ENCODE assay signal across 17 cellular contexts in genomic region chr5:80269991-80270438, GRCh38. TPM values are rescaled to one million over a fixed set of nuclear protein-coding genes. Genes with fewer than 3 reads are reported as not detected.
DNase-seq lines count a peak whose midpoint lies in the region; ATAC-seq and TF ChIP-seq lines count a peak whose summit lies in the region.
"Had no signal": no experiment of that assay in that cellular context is flagged by ENCODE, and none has a peak within 500 bp of the region (broad histone marks: within the 10 kb centered on the region; RNA-seq: fewer than 3 reads in every experiment).

No MANE protein-coding gene starts in this region.

- intact Hi-C loops in activated T-helper 1 cell treated with anti-CD3 and anti-CD28 coated beads, Interleukin-12 subunit alpha, Interleukin-12 subunit beta, Interleukin-2, Interleukin-4 antibody, amounts not matched to agents 30 ng/mL and 10 ng/mL and 1 ng/mL, durations not matched to agents 14 hours and 24 hours and 36 hours (cut with micrococcal nuclease) = loop anchor here (1.0 to 2.0 kb wide), 2 partner anchors 13 to 24 kb away; partner anchors contain the start of gene SERINC5

- no peaks in the 10 kb centered on the region for H3K27me3 Mint-ChIP-seq in T-cell
- H3K27me3 Mint-ChIP-seq in activated T-helper 1 cell treated with anti-CD3 and anti-CD28 coated beads, Interleukin-12 subunit alpha, Interleukin-12 subunit beta, Interleukin-2, Interleukin-4 antibody, amounts not matched to agents 30 ng/mL and 10 ng/mL and 1 ng/mL, durations not matched to agents 14 hours and 24 hours and 36 hours (ENCODE audit: insufficient read depth) = no peaks in the 10 kb centered on the region
- peaks cover 3% of the 10 kb centered on the region for H3K27me3 Mint-ChIP-seq in nephron progenitor cell (ENCODE audit: low read depth, poor library complexity)

- H3K4me2 ChIP-seq in mesenchymal stem cell (ENCODE audit: low read length, poor library complexity, severe bottlenecking) = no peak overlapping the region

- H3K4me1 Mint-ChIP-seq in T-cell = peaks cover 46 to 49% (median 47%) of the 10 kb centered on the region in 3 donors
- peaks cover 32% of the 10 kb centered on the region for H3K4me1 Mint-ChIP-seq in activated T-helper 1 cell treated with anti-CD3 and anti-CD28 coated beads, Interleukin-12 subunit alpha, Interleukin-12 subunit beta, Interleukin-2, Interleukin-4 antibody, amounts not matched to agents 30 ng/mL and 10 ng/mL and 1 ng/mL, durations not matched to agents 14 hours and 24 hours and 36 hours (ENCODE audit: low read depth)
- H3K4me1 Mint-ChIP-seq in nephron progenitor cell = peaks cover 13% of the 10 kb centered on the region

- no peak overlapping the region for H3K14ac ChIP-seq in mesenchymal stem cell (ENCODE audit: low read length in 2 of 2)

- no peak overlapping the region for H4K91ac ChIP-seq in mesenchymal stem cell (ENCODE audit: low read length)

- no peak overlapping the region for H2BK15ac ChIP-seq in mesenchymal stem cell (ENCODE audit: low read depth, poor library complexity, severe bottlenecking)

- no peak overlapping the region for H3K23ac ChIP-seq in mesenchymal stem cell (ENCODE audit: low read length in 2 of 2)

- H2BK5ac ChIP-seq in mesenchymal stem cell (ENCODE audit: low read depth, low read length, poor library complexity, severe bottlenecking) = no peak overlapping the region

- H3K9me3 ChIP-seq in mesenchymal stem cell (ENCODE audit: control insufficient read depth, low read length) = no peaks in the 10 kb centered on the region
- H3K9me3 ChIP-seq: body of pancreas, uterus had no signal

- peak; percentile 29 to 32 for DNase-seq in activated CD4-positive, alpha-beta T cell treated with anti-CD3 and anti-CD28 coated beads for 4 hours
- DNase-seq in activated CD4-positive, alpha-beta T cell treated with anti-CD3 and anti-CD28 coated beads for 1 hour = no peak
- peak in 22 of 34 experiments; percentile 20 to 56 (median 40) for DNase-seq in T-cell
- DNase-seq in activated T-helper 1 cell treated with anti-CD3 and anti-CD28 coated beads, Interleukin-12 subunit alpha, Interleukin-12 subunit beta, Interleukin-2, Interleukin-4 antibody, amounts not matched to agents 30 ng/mL and 10 ng/mL and 1 ng/mL, durations not matched to agents 14 hours and 24 hours and 36 hours (ENCODE audit: low spot score) = no peak
- no peak for DNase-seq in nephron progenitor cell
- DNase-seq in mesenchymal stem cell = no peak
- DNase-seq in NCI-H1436 treated with DMSO at 0.1 percent for 48 hours (lab: John Stamatoyannopoulos, UW) = no peak
- DNase-seq: 8988T; body of pancreas; left ventricle myocardium superior; NCI-H2171; SHP77 treated with DMSO at 0.1 percent for 48 hours; stimulated activated CD4-positive, alpha-beta T cell treated with anti-CD3 and anti-CD28 coated beads, Interleukin-1b, Interleukin-23, amount 100 ng/mL, for 48 hours; uterus had no signal

- H3K18ac ChIP-seq in mesenchymal stem cell (ENCODE audit: low read depth in 1 of 2, low read length in 2 of 2) = no peak overlapping the region

- H3K9me3 Mint-ChIP-seq in T-cell (no peaks in the 10 kb centered on the region), nephron progenitor cell (no peaks in the 10 kb centered on the region)
- no peaks in the 10 kb centered on the region for H3K9me3 Mint-ChIP-seq in activated T-helper 1 cell treated with anti-CD3 and anti-CD28 coated beads, Interleukin-12 subunit alpha, Interleukin-12 subunit beta, Interleukin-2, Interleukin-4 antibody, amounts not matched to agents 30 ng/mL and 10 ng/mL and 1 ng/mL, durations not matched to agents 14 hours and 24 hours and 36 hours
- H3K9me3 Mint-ChIP-seq: natural killer cell treated with Interleukin-12 subunit alpha and Interleukin-12 subunit beta and Interleukin-15 and Interleukin-18, amount 100 ng/mL, for 72 hours had no signal

- no peak overlapping the region for H3K4me3 ChIP-seq in mesenchymal stem cell (ENCODE audit: insufficient read depth in 1 of 2, low read depth in 1 of 2, low read length in 2 of 2)
- H3K4me3 ChIP-seq: body of pancreas, uterus had no signal

- ATAC-seq in T-cell (replicated peaks in 1 of 4) = peak; percentile 82 to 89 (median 86)
- ATAC-seq in GM21529 (IDR thresholded peaks at IDR 0.05; ENCODE audit: unreplicated experiment) = no peak
- ATAC-seq: body of pancreas; left ventricle myocardium superior; natural killer cell treated with Interleukin-12 subunit alpha and Interleukin-12 subunit beta and Interleukin-15 and Interleukin-18, amount 100 ng/mL, for 72 hours had no signal

- no peak for TF ChIP-seq CTCF in nephron progenitor cell (IDR thresholded peaks at IDR 0.05)

- H2BK12ac ChIP-seq in mesenchymal stem cell (ENCODE audit: low read length in 2 of 2) = peak overlapping the region in 1 of 2 experiments; percentile 23

- no peak overlapping the region for H3K9ac ChIP-seq in mesenchymal stem cell (ENCODE audit: low read length)

- H3K36me3 ChIP-seq in mesenchymal stem cell (ENCODE audit: control insufficient read depth in 1 of 2, insufficient read depth in 2 of 2, low read depth in 1 of 2, low read length in 2 of 2) = no peaks in the 10 kb centered on the region
- H3K36me3 ChIP-seq: uterus had no signal

- POLR2A ChIA-PET in T-cell (lab: Charles Lee) = interaction anchor here (0.6 to 0.7 kb wide), 3 partner anchors 37 to 424 kb away, joined by 4 to 6 read pairs (median 5); no protein-coding TSS in a partner anchor

- H3K36me3 Mint-ChIP-seq in T-cell = no peaks in the 10 kb centered on the region
- peaks cover 1% of the 10 kb centered on the region for H3K36me3 Mint-ChIP-seq in activated T-helper 1 cell treated with anti-CD3 and anti-CD28 coated beads, Interleukin-12 subunit alpha, Interleukin-12 subunit beta, Interleukin-2, Interleukin-4 antibody, amounts not matched to agents 30 ng/mL and 10 ng/mL and 1 ng/mL, durations not matched to agents 14 hours and 24 hours and 36 hours (ENCODE audit: low read depth)
- H3K36me3 Mint-ChIP-seq in nephron progenitor cell (ENCODE audit: low read depth) = no peaks in the 10 kb centered on the region
- H3K36me3 Mint-ChIP-seq: natural killer cell treated with Interleukin-12 subunit alpha and Interleukin-12 subunit beta and Interleukin-15 and Interleukin-18, amount 100 ng/mL, for 72 hours had no signal

- H3K4me1 ChIP-seq in mesenchymal stem cell (ENCODE audit: control insufficient read depth, insufficient read depth, low read depth, low read length) = no peaks in the 10 kb centered on the region
- H3K4me1 ChIP-seq: uterus had no signal

- no peak overlapping the region for H3K27ac ChIP-seq in mesenchymal stem cell (ENCODE audit: low read length, poor library complexity, severe bottlenecking)
- H3K27ac ChIP-seq: body of pancreas, uterus had no signal

- 97% methylated on average over 7 of the region's 8 CpGs for WGBS in mesenchymal stem cell

- H3K4me3 Mint-ChIP-seq in T-cell = peak overlapping the region; percentile 50 to 60 (median 51)
- H3K4me3 Mint-ChIP-seq in activated T-helper 1 cell treated with anti-CD3 and anti-CD28 coated beads, Interleukin-12 subunit alpha, Interleukin-12 subunit beta, Interleukin-2, Interleukin-4 antibody, amounts not matched to agents 30 ng/mL and 10 ng/mL and 1 ng/mL, durations not matched to agents 14 hours and 24 hours and 36 hours = peak overlapping the region; percentile 40
- no peak overlapping the region for H3K4me3 Mint-ChIP-seq in nephron progenitor cell
- H3K4me3 Mint-ChIP-seq: natural killer cell treated with Interleukin-12 subunit alpha and Interleukin-12 subunit beta and Interleukin-15 and Interleukin-18, amount 100 ng/mL, for 72 hours had no signal

- H4K8ac ChIP-seq in mesenchymal stem cell (ENCODE audit: low read length) = no peak overlapping the region

- H3K27me3 ChIP-seq in mesenchymal stem cell (ENCODE audit: control insufficient read depth in 1 of 2, insufficient read depth in 1 of 2, low read length in 2 of 2) = no peaks in the 10 kb centered on the region
- H3K27me3 ChIP-seq: body of pancreas, uterus had no signal

- H2BK120ac ChIP-seq in mesenchymal stem cell (ENCODE audit: low read depth, low read length) = no peak overlapping the region

- no peak overlapping the region for H2AFZ ChIP-seq in mesenchymal stem cell (ENCODE audit: low read depth, low read length)

- no peak overlapping the region for H3K4ac ChIP-seq in mesenchymal stem cell (ENCODE audit: low read depth in 1 of 2, low read length in 2 of 2)

- no peak overlapping the region for H2AK5ac ChIP-seq in mesenchymal stem cell (ENCODE audit: low read length, severe bottlenecking)

- H3K27ac Mint-ChIP-seq in T-cell (peak overlapping the region; percentile 97 to 99), nephron progenitor cell (peak overlapping the region; percentile 21)
- H3K27ac Mint-ChIP-seq in activated T-helper 1 cell treated with anti-CD3 and anti-CD28 coated beads, Interleukin-12 subunit alpha, Interleukin-12 subunit beta, Interleukin-2, Interleukin-4 antibody, amounts not matched to agents 30 ng/mL and 10 ng/mL and 1 ng/mL, durations not matched to agents 14 hours and 24 hours and 36 hours = peak overlapping the region; percentile 96
- H3K27ac Mint-ChIP-seq: natural killer cell treated with Interleukin-12 subunit alpha and Interleukin-12 subunit beta and Interleukin-15 and Interleukin-18, amount 100 ng/mL, for 72 hours had no signal

- H3K79me1 ChIP-seq in mesenchymal stem cell (replicated peaks; ENCODE audit: low read length, poor library complexity, severe bottlenecking) = no peaks in the 10 kb centered on the region

- CTCF ChIA-PET in T-cell (lab: Charles Lee) = interaction anchor here (0.6 to 1.0 kb wide), 4 partner anchors 11 to 178 kb away, joined by 3 to 5 read pairs (median 4); partner anchors contain the start of gene SERINC5 (in 1 of the 2)

RNA-seq across cellular contexts. Expression of gene SERINC5, which starts 14.2 kb away (rescaled TPM):
- 100 to 1,000 TPM; 109 to 170 (median 112) TPM for total RNA-seq in T-cell
- 21.2 and 22.8 TPM in 2 replicates for total RNA-seq in activated T-helper 1 cell treated with anti-CD3 and anti-CD28 coated beads, Interleukin-12 subunit alpha, Interleukin-12 subunit beta, Interleukin-2, Interleukin-4 antibody, amounts not matched to agents 30 ng/mL and 10 ng/mL and 1 ng/mL, durations not matched to agents 14 hours and 24 hours and 36 hours
- polyA plus RNA-seq in mesenchymal stem cell (2013, experiment 1 of 2) = 6.8 TPM
- polyA plus RNA-seq in mesenchymal stem cell (2013, experiment 2 of 2) = 7.0 TPM

RNA-seq across cellular contexts. Expression of gene SPZ1, which starts 49.8 kb away (rescaled TPM):
- total RNA-seq in T-cell = not detected
- not detected in 2 replicates for total RNA-seq in activated T-helper 1 cell treated with anti-CD3 and anti-CD28 coated beads, Interleukin-12 subunit alpha, Interleukin-12 subunit beta, Interleukin-2, Interleukin-4 antibody, amounts not matched to agents 30 ng/mL and 10 ng/mL and 1 ng/mL, durations not matched to agents 14 hours and 24 hours and 36 hours
- not detected for polyA plus RNA-seq in mesenchymal stem cell (2013, experiment 1 of 2)
- not detected for polyA plus RNA-seq in mesenchymal stem cell (2013, experiment 2 of 2)
- total RNA-seq: body of pancreas; left ventricle myocardium superior; natural killer cell treated with Interleukin-12 subunit alpha and Interleukin-12 subunit beta and Interleukin-15 and Interleukin-18, amount 100 ng/mL, for 72 hours; renal cortical epithelial cell; uterus had no signal

Comparison
In these comparisons a context has a peak if more than half of its experiments do, and no peak if none do; other contexts are left out.
1. DNase-seq: peak in activated CD4-positive, alpha-beta T cell treated with anti-CD3 and anti-CD28 coated beads for 4 hours (2 of 2) and T-cell (22 of 34); none in activated CD4-positive, alpha-beta T cell treated with anti-CD3 and anti-CD28 coated beads for 1 hour (single experiment), activated T-helper 1 cell treated with anti-CD3 and anti-CD28 coated beads, Interleukin-12 subunit alpha, Interleukin-12 subunit beta, Interleukin-2, Interleukin-4 antibody, amounts not matched to agents 30 ng/mL and 10 ng/mL and 1 ng/mL, durations not matched to agents 14 hours and 24 hours and 36 hours (single experiment), nephron progenitor cell (single experiment), mesenchymal stem cell (single experiment) and NCI-H1436 treated with DMSO at 0.1 percent for 48 hours (single experiment).
2. H3K27ac Mint-ChIP-seq: peak in every context shown above with its lines; median percentile 98 in T-cell; 96 in activated T-helper 1 cell treated with anti-CD3 and anti-CD28 coated beads, Interleukin-12 subunit alpha, Interleukin-12 subunit beta, Interleukin-2, Interleukin-4 antibody, amounts not matched to agents 30 ng/mL and 10 ng/mL and 1 ng/mL, durations not matched to agents 14 hours and 24 hours and 36 hours; 21 in nephron progenitor cell.